Comparison of ENCODE assay signal across 8 cellular contexts in the genomic region with DNA sequence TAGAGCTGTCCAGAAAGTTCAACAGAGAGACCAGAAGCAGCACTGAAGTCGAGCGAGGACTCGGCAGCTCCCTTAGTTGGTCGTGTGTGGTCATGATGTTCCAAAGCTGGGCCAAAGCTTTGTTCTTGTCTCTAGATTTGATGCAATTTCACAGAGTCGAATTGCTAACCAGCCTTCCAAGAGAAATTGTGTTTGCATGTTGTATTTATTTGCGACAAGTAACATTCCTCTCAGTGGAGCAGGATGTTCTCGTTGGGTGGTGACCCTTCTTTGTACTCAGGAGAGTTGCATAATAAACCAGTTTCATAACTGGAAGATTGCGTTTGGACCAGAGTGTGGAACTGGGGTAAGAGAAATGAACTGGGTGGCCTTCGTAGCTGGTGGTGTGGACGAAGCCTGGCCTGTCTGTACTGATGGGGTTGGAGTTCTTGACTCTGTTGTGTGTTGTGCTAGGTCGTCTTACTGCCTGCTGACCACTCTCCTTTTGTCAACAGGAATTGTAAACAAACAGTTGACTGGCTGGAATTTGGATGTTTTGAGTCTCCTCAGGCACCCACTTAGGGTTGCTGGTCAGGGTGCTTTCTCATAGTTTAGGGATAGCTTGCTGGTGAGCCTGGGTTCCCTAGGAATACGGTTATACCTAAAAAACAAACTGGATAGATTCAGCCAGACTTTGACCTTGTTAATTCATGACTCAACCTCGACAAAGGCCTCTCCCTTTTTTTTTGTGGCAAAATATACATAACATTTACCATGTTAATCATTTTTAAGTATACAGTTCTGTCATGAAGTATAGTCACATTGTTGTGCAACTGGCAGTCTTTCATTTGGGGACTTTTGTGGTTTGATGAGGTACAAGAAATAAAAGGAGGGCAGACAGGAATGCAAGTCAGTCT. TPM values are rescaled to one million over a fixed set of nuclear protein-coding genes. Genes with fewer than 3 reads are reported as not detected.
DNase-seq lines count a peak whose midpoint lies in the region; ATAC-seq, FAIRE-seq and TF ChIP-seq lines count a peak whose summit lies in the region.

No MANE protein-coding gene starts in this region.

- TF ChIP-seq EP300 in sigmoid colon (IDR thresholded peaks at IDR 0.05), result peak in 2 of 4 donors; percentile 11 to 58

- no peak for TF ChIP-seq CTCF in foreskin fibroblast (IDR thresholded peaks at IDR 0.05; ENCODE audit: low read depth, low read length)
- TF ChIP-seq CTCF in sigmoid colon (IDR thresholded peaks at IDR 0.05), result no peak

- H3K4me3 ChIP-seq in foreskin fibroblast (ENCODE audit: low read depth in 1 of 2, low read length in 2 of 2), result no peak overlapping the region
- no peak overlapping the region for H3K4me3 ChIP-seq in sigmoid colon

- WGBS in sigmoid colon, 2 donors, result 50 to 71% methylated on average over 13 of the region's 13 CpGs

- DNase-seq in ELF-1 (ENCODE audit: low read depth, low spot score) (peak; percentile 51), SIG-M5 (lab: John Stamatoyannopoulos, UW) (peak; percentile 50), foreskin fibroblast (peak; percentile 71 to 80), sigmoid colon (peak; percentile 70), NCI-H1417 treated with DMSO at 0.1 percent for 48 hours (lab: John Stamatoyannopoulos, UW) (no peak), urothelium cell line (ENCODE audit: low spot score) (no peak)
- DNase-seq in activated naive CD4-positive, alpha-beta T cell (lab: John Stamatoyannopoulos, UW), result no peak

- H3K27ac ChIP-seq in sigmoid colon, result peak overlapping the region; percentile 10 to 53 (median 42)

- H3K4me1 ChIP-seq in sigmoid colon, result peaks cover 0 to 20% (median 13%) of the 10 kb centered on the region in 4 donors

- no peaks in the 10 kb centered on the region for H3K9me3 ChIP-seq in sigmoid colon

- peaks cover 0 to 22% (median 3%) of the 10 kb centered on the region in 4 donors for H3K36me3 ChIP-seq in sigmoid colon

- intact Hi-C loops in sigmoid colon (cut with DNase I), result loop anchor here (10.0 kb wide), 2 partner anchors 163 to 1133 kb away; a partner anchor contains a TSS

- no peak for TF ChIP-seq POLR2A in sigmoid colon (IDR thresholded peaks at IDR 0.05)

- no peak for ATAC-seq in HG02973 (IDR thresholded peaks at IDR 0.05; ENCODE audit: unreplicated experiment)

- H3K27me3 ChIP-seq in sigmoid colon, result no peaks in the 10 kb centered on the region

- no peak for FAIRE-seq in urothelium cell line (lab: Jason Lieb, UNC)

RNA-seq across cellular contexts. Expression of a gene that starts 28.9 kb away (rescaled TPM):
- total RNA-seq in sigmoid colon, result 1 to 10 TPM in 2 of 4 donors, under 1 TPM in 2; 0.28 to 3.2 (median 1.8) TPM
- under 1 TPM in 1 of 3 donors, not detected in 2; 0.23 TPM for polyA plus RNA-seq in sigmoid colon

RNA-seq across cellular contexts. Expression of a gene that starts 57.7 kb away (rescaled TPM):
- total RNA-seq in sigmoid colon, result 10 to 100 TPM; 24.9 to 45.3 (median 36.1) TPM
- 10 to 100 TPM in 2 of 3 donors, 1 to 10 TPM in 1; 8.4 to 18.5 (median 13.2) TPM for polyA plus RNA-seq in sigmoid colon

Comparison
In these comparisons a context has a peak if more than half of its experiments do, and no peak if none do; other contexts are left out.
1. DNase-seq: peak in ELF-1 (single experiment), SIG-M5 (single experiment), foreskin fibroblast (2 of 2) and sigmoid colon (single experiment); none in NCI-H1417 treated with DMSO at 0.1 percent for 48 hours (single experiment), activated naive CD4-positive, alpha-beta T cell (0 of 4) and urothelium cell line (single experiment).